ENCODE assay signal across 8 cellular contexts in the genomic region with DNA sequence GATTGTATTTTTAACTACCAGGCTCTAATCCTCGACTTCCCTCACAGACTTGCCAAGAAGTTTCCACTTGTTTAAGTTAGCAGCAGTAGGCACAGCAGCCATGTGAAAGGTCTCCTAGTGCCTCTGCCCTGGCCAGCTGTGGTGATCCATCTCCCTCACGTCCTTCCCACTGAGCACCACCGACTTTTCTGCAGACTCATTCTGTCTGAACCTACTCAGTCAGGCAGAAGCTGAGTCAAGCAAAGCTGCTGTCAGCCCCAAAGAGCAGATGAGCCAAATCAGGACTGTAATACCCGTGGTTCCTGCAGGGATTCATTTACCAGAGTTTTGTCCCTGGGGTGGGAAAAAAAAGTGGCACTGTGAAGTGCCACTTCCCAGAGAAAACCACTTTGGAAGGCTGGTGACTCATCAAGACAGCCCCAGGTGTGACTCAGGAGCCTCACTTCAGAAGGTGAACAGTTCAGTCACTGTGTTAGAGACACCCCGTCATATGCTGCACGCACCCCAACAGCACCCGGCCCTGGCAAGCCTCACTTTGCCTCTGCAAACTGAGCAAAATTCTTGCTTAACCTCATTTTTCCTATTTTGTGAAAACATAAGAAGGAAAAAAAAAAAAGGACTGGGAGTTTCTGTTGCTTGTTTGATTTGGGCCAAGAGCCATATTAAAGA.
DNase-seq lines count a peak whose midpoint lies in the region; ATAC-seq and TF ChIP-seq lines count a peak whose summit lies in the region.

No MANE protein-coding gene starts in this region.

- H3K27me3 ChIP-seq in GM23338 (ENCODE audit: insufficient read depth) (no peaks in the 10 kb centered on the region), skeletal muscle satellite cell (ENCODE audit: control insufficient read depth, insufficient read depth, low read length) (no peaks in the 10 kb centered on the region)
- no peaks in the 10 kb centered on the region for H3K27me3 ChIP-seq in CD4-positive, alpha-beta T cell (ENCODE audit: control insufficient read depth, insufficient read depth, low read length)

- TF ChIP-seq CTCF in GM23338 (conservative IDR thresholded peaks at IDR 0.05; ENCODE audit: low read depth in 2 of 2) (no peak), GM10248 (IDR thresholded peaks at IDR 0.05; ENCODE audit: control extremely low read depth, extremely low read depth, low read depth, missing control alignments) (no peak)
- TF ChIP-seq CTCF in CD4-positive, alpha-beta T cell (IDR thresholded peaks at IDR 0.05), result no peak

- H3K36me3 ChIP-seq in GM23338 (ENCODE audit: insufficient read depth) (no peaks in the 10 kb centered on the region), skeletal muscle satellite cell (ENCODE audit: insufficient read depth, low read length) (peaks cover 5% of the 10 kb centered on the region)

- H3K4me2 ChIP-seq in GM23338 (0 out of 2 replicates have a peak overlapping the region, but pooled peaks have one; percentile 25), skeletal muscle satellite cell (ENCODE audit: low read length) (peak overlapping the region; percentile 69)

- peaks cover 33% of the 10 kb centered on the region for H3K4me1 Mint-ChIP-seq in GM23338
- no peaks in the 10 kb centered on the region for H3K4me1 Mint-ChIP-seq in CD4-positive, alpha-beta T cell (ENCODE audit: low read depth)

- H3K9me3 Mint-ChIP-seq in GM23338, result no peaks in the 10 kb centered on the region
- H3K9me3 Mint-ChIP-seq in CD4-positive, alpha-beta T cell, result no peaks in the 10 kb centered on the region

- no peak overlapping the region; the same call in 2 of the 3 replicates for H3K4me3 Mint-ChIP-seq in GM23338
- no peak overlapping the region for H3K4me3 Mint-ChIP-seq in CD4-positive, alpha-beta T cell

- no peaks in the 10 kb centered on the region for H3K9me3 ChIP-seq in skeletal muscle satellite cell (replicated peaks; ENCODE audit: low read length)
- H3K9me3 ChIP-seq in CD4-positive, alpha-beta T cell (ENCODE audit: control insufficient read depth, low read length), result no peaks in the 10 kb centered on the region

- peaks cover 32% of the 10 kb centered on the region for H3K4me1 ChIP-seq in GM23338 (ENCODE audit: insufficient read depth)
- H3K4me1 ChIP-seq in skeletal muscle satellite cell (ENCODE audit: control insufficient read depth, insufficient read depth, low read length), result peaks cover 96% of the 10 kb centered on the region

- no peaks in the 10 kb centered on the region for H4K20me1 ChIP-seq in GM23338 (replicated peaks; ENCODE audit: insufficient read depth)

- no peaks in the 10 kb centered on the region for H3K36me3 Mint-ChIP-seq in GM23338 (ENCODE audit: low read depth)
- H3K36me3 Mint-ChIP-seq in CD4-positive, alpha-beta T cell (ENCODE audit: low read depth), result no peaks in the 10 kb centered on the region

- CTCF ChIA-PET in GM10248 (lab: Yijun Ruan, JAX), result interaction anchor here (1.0 to 11.7 kb wide), 3 partner anchors 11 to 26 kb away, joined by 3 to 117 read pairs (median 4); no protein-coding TSS in a partner anchor
- CTCF ChIA-PET in CD4-positive, alpha-beta T cell (lab: Charles Lee), result no interaction called here

- H3F3A ChIP-seq in GM23338 (replicated peaks; ENCODE audit: low read depth), result no peaks in the 10 kb centered on the region

- POLR2A ChIA-PET in GM10248 (lab: Yijun Ruan, JAX), result no interaction called here
- POLR2A ChIA-PET in CD4-positive, alpha-beta T cell (lab: Charles Lee), result no interaction called here

- in situ Hi-C loops in SK-MEL-5 (cut with HindIII; ENCODE audit: low pct_unique_long_range_greater_than_20kb, low sequenced_read_pairs), result no loop called here

- intact Hi-C loops in Right ventricle myocardium superior (cut with DNase I), result no loop called here
- intact Hi-C loops in CD4-positive, alpha-beta T cell (cut with DNase I, micrococcal nuclease), result no loop called here

- no peaks in the 10 kb centered on the region for H3K27me3 Mint-ChIP-seq in GM23338 (ENCODE audit: insufficient read depth, low read depth, poor library complexity)
- H3K27me3 Mint-ChIP-seq in CD4-positive, alpha-beta T cell, result no peaks in the 10 kb centered on the region

- ATAC-seq in GM23338 (peak; percentile 57), Right ventricle myocardium superior (ENCODE audit: poor library complexity) (peak; percentile 69), HG03095 (IDR thresholded peaks at IDR 0.05; ENCODE audit: unreplicated experiment) (no peak)
- ATAC-seq in CD4-positive, alpha-beta T cell (ENCODE audit: poor library complexity), result no peak

- H3K4me3 ChIP-seq in GM23338 (no peak overlapping the region), skeletal muscle satellite cell (ENCODE audit: low read length) (peak overlapping the region; percentile 8)

- H3K79me2 ChIP-seq in GM23338 (replicated peaks; ENCODE audit: insufficient read depth), result peaks cover 41% of the 10 kb centered on the region

- H2AFZ ChIP-seq in GM23338, result no peak overlapping the region

- peak overlapping the region; percentile 68 for H3K9ac ChIP-seq in skeletal muscle satellite cell (ENCODE audit: low read depth, low read length)

- DNase-seq in GM23338 (ENCODE audit: low spot score) (no peak), SK-MEL-5 (ENCODE audit: low read depth, low spot score) (peak; percentile 94), Right ventricle myocardium superior (no peak), GM10248 (ENCODE audit: extremely low spot score) (no peak), activated gamma-delta T cell treated with Interleukin-2 at 50 U/mL for 16 hours (no peak)
- DNase-seq in CD4-positive, alpha-beta T cell, result no peak

- H3K9me2 ChIP-seq in GM23338 (ENCODE audit: insufficient read depth), result no peaks in the 10 kb centered on the region

- no peak overlapping the region for H3K27ac ChIP-seq in GM23338 (ENCODE audit: low read depth)
- no peak overlapping the region for H3K27ac ChIP-seq in CD4-positive, alpha-beta T cell (ENCODE audit: low read depth, low read length)

- peak overlapping the region; percentile 93 for H3K27ac Mint-ChIP-seq in GM23338
- no peak overlapping the region for H3K27ac Mint-ChIP-seq in CD4-positive, alpha-beta T cell

TF ChIP-seq in GM23338, 12 proteins besides CTCF, POLR2A, EP300 and RAD21 (continues in another document):
- no peak for TF ChIP-seq CREB1 (CRISPR knock-in tag; IDR thresholded peaks at IDR 0.05; ENCODE audit: low read depth)
- TF ChIP-seq ZNF331 (CRISPR knock-in tag; IDR thresholded peaks at IDR 0.05; ENCODE audit: low read depth), result no peak
- TF ChIP-seq EZH2 (IDR thresholded peaks at IDR 0.05; ENCODE audit: low read depth, unreplicated experiment), result no peak
- no peak for TF ChIP-seq ZNF114 (CRISPR knock-in tag; IDR thresholded peaks at IDR 0.05)
- no peak for TF ChIP-seq EZH2phosphoT487 (IDR thresholded peaks at IDR 0.05; ENCODE audit: unreplicated experiment)
- no peak for TF ChIP-seq REST (IDR thresholded peaks at IDR 0.05; ENCODE audit: unreplicated experiment)
- TF ChIP-seq POLR2AphosphoS5 (IDR thresholded peaks at IDR 0.05; ENCODE audit: low read depth), result no peak
- no peak for TF ChIP-seq STAT1 (IDR thresholded peaks at IDR 0.05; ENCODE audit: unreplicated experiment)
- no peak for TF ChIP-seq JUNB (IDR thresholded peaks at IDR 0.05; ENCODE audit: unreplicated experiment)
- no peak for TF ChIP-seq NANOG (IDR thresholded peaks at IDR 0.05; ENCODE audit: borderline replicate concordance)

Comparison
In these comparisons a context has a peak if more than half of its experiments do, and no peak if none do; other contexts are left out.
1. ATAC-seq: peak in GM23338 (single experiment) and Right ventricle myocardium superior (single experiment); none in HG03095 (single experiment) and CD4-positive, alpha-beta T cell (single experiment).